In the genomic region with DNA sequence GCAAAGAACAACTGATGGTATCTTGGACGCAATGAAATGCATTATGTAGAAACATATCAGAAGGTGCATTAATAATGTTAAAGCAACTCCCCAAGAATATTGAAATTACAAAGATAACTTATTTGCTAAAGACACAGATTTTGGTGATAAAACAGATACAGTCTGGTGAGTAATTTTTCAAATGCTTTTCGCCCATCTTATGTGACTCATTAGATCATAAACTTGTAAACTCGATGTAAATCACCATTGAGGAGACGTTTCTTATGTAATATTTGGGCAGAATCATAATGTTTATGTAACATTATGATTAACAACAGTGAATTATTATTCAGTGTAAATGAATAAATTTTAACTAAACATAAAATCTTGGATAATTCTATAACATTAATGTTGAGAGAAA, we compare ENCODE assay signal across 39 cellular contexts.
"Had no signal": no experiment of that assay in that cellular context is flagged by ENCODE, and none has a peak within 500 bp of the region (broad histone marks: within the 10 kb centered on the region; RNA-seq: fewer than 3 reads in every experiment).

No MANE protein-coding gene starts in this region.

- H3K27me3 Mint-ChIP-seq: activated CD4-positive, alpha-beta memory T cell treated with anti-CD3 and anti-CD28 coated beads for 36 hours; activated CD4-positive, alpha-beta T cell treated with anti-CD3 and anti-CD28 coated beads for 36 hours; activated CD4-positive, alpha-beta T cell treated with anti-CD3 and anti-CD28 coated beads, Interleukin-2, amount 10 ng/mL, durations not matched to agents 24 days and 14 days; activated CD8-positive, alpha-beta memory T cell treated with anti-CD3 and anti-CD28 coated beads, Interleukin-2, amount 10 ng/mL, durations not matched to agents 7 days and 5 days; activated naive CD4-positive, alpha-beta T cell treated with anti-CD3 and anti-CD28 coated beads, Interleukin-2, amount 50 U/mL, for 24 hours; activated naive CD8-positive, alpha-beta T cell treated with anti-CD3 and anti-CD28 coated beads for 36 hours; activated naive CD8-positive, alpha-beta T cell treated with anti-CD3 and anti-CD28 coated beads, Interleukin-2, amount 50 U/mL, for 24 hours; dendritic cell treated with granulocyte-macrophage colony-stimulating factor and Interleukin-4, amounts not matched to agents 40 ng/mL and 50 ng/mL, for 4 days; T-helper 17 cell had no signal

- H3K4me3 Mint-ChIP-seq: activated CD4-positive, alpha-beta memory T cell treated with anti-CD3 and anti-CD28 coated beads for 36 hours; activated CD4-positive, alpha-beta T cell treated with anti-CD3 and anti-CD28 coated beads for 36 hours; activated CD4-positive, alpha-beta T cell treated with anti-CD3 and anti-CD28 coated beads, Interleukin-2, amount 10 ng/mL, durations not matched to agents 24 days and 14 days; activated CD8-positive, alpha-beta memory T cell treated with anti-CD3 and anti-CD28 coated beads, Interleukin-2, amount 10 ng/mL, durations not matched to agents 7 days and 5 days; activated CD8-positive, alpha-beta T cell treated with anti-CD3 and anti-CD28 coated beads, Interleukin-2, amount 10 ng/mL, durations not matched to agents 7 days and 5 days; activated naive CD4-positive, alpha-beta T cell treated with anti-CD3 and anti-CD28 coated beads for 36 hours; activated naive CD4-positive, alpha-beta T cell treated with anti-CD3 and anti-CD28 coated beads, Interleukin-2, amount 50 U/mL, for 24 hours; activated naive CD8-positive, alpha-beta T cell treated with anti-CD3 and anti-CD28 coated beads for 36 hours; activated naive CD8-positive, alpha-beta T cell treated with anti-CD3 and anti-CD28 coated beads, Interleukin-2, amount 50 U/mL, for 24 hours; activated T-helper 1 cell treated with anti-CD3 and anti-CD28 coated beads, Interleukin-12 subunit alpha, Interleukin-12 subunit beta, Interleukin-2, Interleukin-4 antibody, amounts not matched to agents 30 ng/mL and 10 ng/mL and 1 ng/mL, durations not matched to agents 14 hours and 24 hours and 36 hours; brain; dendritic cell treated with granulocyte-macrophage colony-stimulating factor and Interleukin-4, amounts not matched to agents 40 ng/mL and 50 ng/mL, for 4 days; endodermal cell; T-helper 17 cell; T-helper 2 cell treated with Interferon-gamma antibody and Interleukin-4, amounts not matched to agents 5 μg/mL and 100 μg/mL, for 36 hours had no signal

- H3K36me3 ChIP-seq: adrenal gland, breast epithelium, cardiac muscle cell, gastrocnemius medialis, heart left ventricle had no signal

- H3K4me3 ChIP-seq: adrenal gland, breast epithelium, cardiac muscle cell, coronary artery, dorsolateral prefrontal cortex, gastrocnemius medialis, heart left ventricle had no signal

- H3K4me1 ChIP-seq: adrenal gland, breast epithelium, foreskin keratinocyte, gastrocnemius medialis, heart left ventricle had no signal

- H3K27ac ChIP-seq: adrenal gland, breast epithelium, cardiac muscle cell, coronary artery, dorsolateral prefrontal cortex, foreskin keratinocyte, gastrocnemius medialis, heart left ventricle had no signal

- H3K27me3 ChIP-seq: adrenal gland, breast epithelium, cardiac muscle cell, dorsolateral prefrontal cortex, foreskin keratinocyte, gastrocnemius medialis, heart left ventricle had no signal

- DNase-seq: activated CD4-positive, alpha-beta memory T cell treated with anti-CD3 and anti-CD28 coated beads for 36 hours; activated CD4-positive, alpha-beta T cell treated with anti-CD3 and anti-CD28 coated beads for 36 hours; activated CD4-positive, alpha-beta T cell treated with anti-CD3 and anti-CD28 coated beads, Interleukin-2, amount 10 ng/mL, durations not matched to agents 24 days and 14 days; activated CD4-positive, CD25-positive, alpha-beta regulatory T cell; activated CD4-positive, CD25-positive, alpha-beta regulatory T cell treated with anti-CD3 and anti-CD28 coated beads, Interleukin-2, amount 50 U/mL, for 72 hours; activated CD8-positive, alpha-beta memory T cell treated with anti-CD3 and anti-CD28 coated beads, Interleukin-2, amount 10 ng/mL, durations not matched to agents 7 days and 5 days; activated CD8-positive, alpha-beta memory T cell treated with anti-CD3 and anti-CD28 coated beads, Interleukin-2, amount 50 U/mL, for 4 hours; activated CD8-positive, alpha-beta T cell treated with anti-CD3 and anti-CD28 coated beads, Interleukin-2, amount 10 ng/mL, durations not matched to agents 7 days and 5 days; activated effector memory CD4-positive, alpha-beta T cell treated with anti-CD3 and anti-CD28 coated beads, Interleukin-2, amount 50 U/mL, for 16 hours; activated naive CD4-positive, alpha-beta T cell treated with anti-CD3 and anti-CD28 coated beads for 36 hours; activated naive CD8-positive, alpha-beta T cell treated with anti-CD3 and anti-CD28 coated beads for 36 hours; activated naive CD8-positive, alpha-beta T cell treated with anti-CD3 and anti-CD28 coated beads, Interleukin-2, amount 50 U/mL, for 24 hours; activated T-cell treated with anti-CD3 and anti-CD28 coated beads, Interleukin-2, amount 50 U/mL, for 1 hour; activated T-cell treated with anti-CD3 and anti-CD28 coated beads, Interleukin-2, amount 50 U/mL, for 48 hours; adrenal gland; amygdala; aorta; central memory CD4-positive, alpha-beta T cell; cerebellar nuclear complex; dorsolateral prefrontal cortex; effector memory CD4-positive, alpha-beta T cell; endodermal cell; foreskin keratinocyte; gastrocnemius medialis; glutamatergic neuron; heart left ventricle; T-helper 1 cell; T-helper 17 cell; T1000 had no signal

- ATAC-seq: activated CD4-positive, alpha-beta T cell treated with anti-CD3 and anti-CD28 coated beads for 36 hours; activated CD8-positive, alpha-beta memory T cell treated with anti-CD3 and anti-CD28 coated beads, Interleukin-2, amount 10 ng/mL, durations not matched to agents 7 days and 5 days; activated CD8-positive, alpha-beta T cell treated with anti-CD3 and anti-CD28 coated beads, Interleukin-2, amount 10 ng/mL, durations not matched to agents 7 days and 5 days; activated naive CD8-positive, alpha-beta T cell treated with anti-CD3 and anti-CD28 coated beads, Interleukin-2, amount 50 U/mL, for 24 hours; esophagus mucosa; foreskin keratinocyte; gastrocnemius medialis; heart left ventricle; T-helper 17 cell had no signal

- H3K9me3 Mint-ChIP-seq: activated CD4-positive, alpha-beta T cell treated with anti-CD3 and anti-CD28 coated beads, Interleukin-2, amount 10 ng/mL, durations not matched to agents 24 days and 14 days; activated naive CD8-positive, alpha-beta T cell treated with anti-CD3 and anti-CD28 coated beads, Interleukin-2, amount 50 U/mL, for 24 hours; endodermal cell had no signal

- H3K9me3 ChIP-seq: breast epithelium, gastrocnemius medialis had no signal

- H3K36me3 Mint-ChIP-seq: activated CD4-positive, alpha-beta memory T cell treated with anti-CD3 and anti-CD28 coated beads for 36 hours; activated CD8-positive, alpha-beta memory T cell treated with anti-CD3 and anti-CD28 coated beads, Interleukin-2, amount 10 ng/mL, durations not matched to agents 7 days and 5 days; activated naive CD4-positive, alpha-beta T cell treated with anti-CD3 and anti-CD28 coated beads, Interleukin-2, amount 50 U/mL, for 24 hours had no signal

- H3K27ac Mint-ChIP-seq: activated CD4-positive, alpha-beta memory T cell treated with anti-CD3 and anti-CD28 coated beads for 36 hours; activated CD4-positive, alpha-beta T cell treated with anti-CD3 and anti-CD28 coated beads for 36 hours; activated CD4-positive, alpha-beta T cell treated with anti-CD3 and anti-CD28 coated beads, Interleukin-2, amount 10 ng/mL, durations not matched to agents 24 days and 14 days; activated CD8-positive, alpha-beta memory T cell treated with anti-CD3 and anti-CD28 coated beads, Interleukin-2, amount 10 ng/mL, durations not matched to agents 7 days and 5 days; activated CD8-positive, alpha-beta T cell treated with anti-CD3 and anti-CD28 coated beads, Interleukin-2, amount 10 ng/mL, durations not matched to agents 7 days and 5 days; activated naive CD4-positive, alpha-beta T cell treated with anti-CD3 and anti-CD28 coated beads for 36 hours; activated naive CD4-positive, alpha-beta T cell treated with anti-CD3 and anti-CD28 coated beads, Interleukin-2, amount 50 U/mL, for 24 hours; activated naive CD8-positive, alpha-beta T cell treated with anti-CD3 and anti-CD28 coated beads for 36 hours; activated naive CD8-positive, alpha-beta T cell treated with anti-CD3 and anti-CD28 coated beads, Interleukin-2, amount 50 U/mL, for 24 hours; activated T-helper 1 cell treated with anti-CD3 and anti-CD28 coated beads, Interleukin-12 subunit alpha, Interleukin-12 subunit beta, Interleukin-2, Interleukin-4 antibody, amounts not matched to agents 30 ng/mL and 10 ng/mL and 1 ng/mL, durations not matched to agents 14 hours and 24 hours and 36 hours; activated T-helper 2 cell treated with anti-CD3 and anti-CD28 coated beads, Interferon-gamma antibody, Interleukin-2, Interleukin-4, amounts not matched to agents 10 μg/mL and 5 μg/mL and 100 μg/mL, durations not matched to agents 14 hours and 24 hours and 36 hours; brain; dendritic cell treated with granulocyte-macrophage colony-stimulating factor and Interleukin-4, amounts not matched to agents 40 ng/mL and 50 ng/mL, for 4 days; endodermal cell; T-helper 17 cell; T-helper 2 cell treated with Interferon-gamma antibody and Interleukin-4, amounts not matched to agents 5 μg/mL and 100 μg/mL, for 36 hours had no signal

- H3K4me1 Mint-ChIP-seq: activated CD4-positive, alpha-beta T cell treated with anti-CD3 and anti-CD28 coated beads for 36 hours; activated CD4-positive, alpha-beta T cell treated with anti-CD3 and anti-CD28 coated beads, Interleukin-2, amount 10 ng/mL, durations not matched to agents 24 days and 14 days; activated CD8-positive, alpha-beta memory T cell treated with anti-CD3 and anti-CD28 coated beads, Interleukin-2, amount 10 ng/mL, durations not matched to agents 7 days and 5 days; activated naive CD4-positive, alpha-beta T cell treated with anti-CD3 and anti-CD28 coated beads, Interleukin-2, amount 50 U/mL, for 24 hours; activated naive CD8-positive, alpha-beta T cell treated with anti-CD3 and anti-CD28 coated beads for 36 hours; activated naive CD8-positive, alpha-beta T cell treated with anti-CD3 and anti-CD28 coated beads, Interleukin-2, amount 50 U/mL, for 24 hours; T-helper 17 cell had no signal
